Comparison of ENCODE assay signal across 32 cellular contexts in the genomic region with DNA sequence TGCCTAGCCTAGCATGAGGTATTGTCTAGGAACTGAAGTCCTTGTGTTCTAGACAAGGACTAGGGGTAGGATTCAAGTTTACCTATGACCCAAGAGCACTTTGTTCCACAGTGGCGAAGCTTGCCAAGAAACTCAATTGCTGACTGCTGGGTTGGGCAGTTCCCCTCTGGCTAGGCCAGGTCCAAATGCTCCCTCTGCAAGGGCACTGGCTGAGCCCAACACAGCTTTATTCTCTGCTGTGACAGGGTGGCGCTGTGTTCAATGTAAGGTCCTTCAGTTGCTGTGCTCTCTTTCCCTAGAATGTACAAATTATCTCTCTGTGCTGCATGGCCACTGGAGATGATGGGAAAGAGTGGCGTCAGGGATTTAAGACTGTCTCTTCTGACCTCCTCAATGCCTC.
"Had no signal": no experiment of that assay in that cellular context is flagged by ENCODE, and none has a peak within 500 bp of the region (broad histone marks: within the 10 kb centered on the region; RNA-seq: fewer than 3 reads in every experiment).

No MANE protein-coding gene starts in this region.

- H3K4me3 Mint-ChIP-seq: activated CD4-positive, alpha-beta memory T cell treated with anti-CD3 and anti-CD28 coated beads for 36 hours; activated CD4-positive, alpha-beta T cell treated with anti-CD3 and anti-CD28 coated beads for 36 hours; activated CD4-positive, alpha-beta T cell treated with anti-CD3 and anti-CD28 coated beads, Interleukin-2, amount 10 ng/mL, durations not matched to agents 24 days and 14 days; activated CD8-positive, alpha-beta memory T cell treated with anti-CD3 and anti-CD28 coated beads, Interleukin-2, amount 10 ng/mL, durations not matched to agents 7 days and 5 days; activated CD8-positive, alpha-beta T cell treated with anti-CD3 and anti-CD28 coated beads, Interleukin-2, amount 10 ng/mL, durations not matched to agents 7 days and 5 days; activated naive CD4-positive, alpha-beta T cell treated with anti-CD3 and anti-CD28 coated beads for 36 hours; activated naive CD8-positive, alpha-beta T cell treated with anti-CD3 and anti-CD28 coated beads, Interleukin-2, amount 10 ng/mL, durations not matched to agents 7 days and 5 days; activated T-helper 1 cell treated with anti-CD3 and anti-CD28 coated beads, Interleukin-12 subunit alpha, Interleukin-12 subunit beta, Interleukin-2, Interleukin-4 antibody, amounts not matched to agents 30 ng/mL and 10 ng/mL and 1 ng/mL, durations not matched to agents 14 hours and 24 hours and 36 hours; central memory CD8-positive, alpha-beta T cell; effector memory CD8-positive, alpha-beta T cell; T-helper 17 cell; T-helper 2 cell treated with Interferon-gamma antibody and Interleukin-4, amounts not matched to agents 5 μg/mL and 100 μg/mL, for 36 hours had no signal

- H3K27me3 ChIP-seq: brain microvascular endothelial cell, esophagus squamous epithelium, gastroesophageal sphincter, heart right ventricle, hepatocyte had no signal

- ATAC-seq: activated CD4-positive, alpha-beta T cell treated with anti-CD3 and anti-CD28 coated beads for 36 hours; activated CD8-positive, alpha-beta memory T cell treated with anti-CD3 and anti-CD28 coated beads, Interleukin-2, amount 10 ng/mL, durations not matched to agents 7 days and 5 days; activated CD8-positive, alpha-beta T cell treated with anti-CD3 and anti-CD28 coated beads, Interleukin-2, amount 10 ng/mL, durations not matched to agents 7 days and 5 days; activated naive CD4-positive, alpha-beta T cell treated with anti-CD3 and anti-CD28 coated beads, Interleukin-2, amount 50 U/mL, for 72 hours; effector memory CD8-positive, alpha-beta T cell; gastroesophageal sphincter; heart right ventricle; T-helper 17 cell had no signal

- H3K27me3 Mint-ChIP-seq: activated CD4-positive, alpha-beta memory T cell treated with anti-CD3 and anti-CD28 coated beads for 36 hours; activated CD4-positive, alpha-beta T cell treated with anti-CD3 and anti-CD28 coated beads for 36 hours; activated CD4-positive, alpha-beta T cell treated with anti-CD3 and anti-CD28 coated beads, Interleukin-2, amount 10 ng/mL, durations not matched to agents 24 days and 14 days; activated CD8-positive, alpha-beta memory T cell treated with anti-CD3 and anti-CD28 coated beads, Interleukin-2, amount 10 ng/mL, durations not matched to agents 7 days and 5 days; activated naive CD8-positive, alpha-beta T cell treated with anti-CD3 and anti-CD28 coated beads, Interleukin-2, amount 10 ng/mL, durations not matched to agents 7 days and 5 days; central memory CD8-positive, alpha-beta T cell; effector memory CD8-positive, alpha-beta T cell; T-helper 17 cell had no signal

- H3K36me3 Mint-ChIP-seq: activated CD4-positive, alpha-beta memory T cell treated with anti-CD3 and anti-CD28 coated beads for 36 hours; activated CD8-positive, alpha-beta memory T cell treated with anti-CD3 and anti-CD28 coated beads, Interleukin-2, amount 10 ng/mL, durations not matched to agents 7 days and 5 days; activated naive CD8-positive, alpha-beta T cell treated with anti-CD3 and anti-CD28 coated beads, Interleukin-2, amount 10 ng/mL, durations not matched to agents 7 days and 5 days had no signal

- H3K4me1 ChIP-seq: esophagus squamous epithelium, gastroesophageal sphincter, heart right ventricle had no signal

- H3K36me3 ChIP-seq: brain microvascular endothelial cell, esophagus squamous epithelium, gastroesophageal sphincter, heart right ventricle, WERI-Rb-1 had no signal

- H3K27ac Mint-ChIP-seq: activated CD4-positive, alpha-beta memory T cell treated with anti-CD3 and anti-CD28 coated beads for 36 hours; activated CD4-positive, alpha-beta T cell treated with anti-CD3 and anti-CD28 coated beads for 36 hours; activated CD4-positive, alpha-beta T cell treated with anti-CD3 and anti-CD28 coated beads, Interleukin-2, amount 10 ng/mL, durations not matched to agents 24 days and 14 days; activated CD8-positive, alpha-beta memory T cell treated with anti-CD3 and anti-CD28 coated beads, Interleukin-2, amount 10 ng/mL, durations not matched to agents 7 days and 5 days; activated CD8-positive, alpha-beta T cell treated with anti-CD3 and anti-CD28 coated beads, Interleukin-2, amount 10 ng/mL, durations not matched to agents 7 days and 5 days; activated naive CD4-positive, alpha-beta T cell treated with anti-CD3 and anti-CD28 coated beads for 36 hours; activated naive CD4-positive, alpha-beta T cell treated with anti-CD3 and anti-CD28 coated beads, Interleukin-2, amount 50 U/mL, for 72 hours; activated naive CD8-positive, alpha-beta T cell treated with anti-CD3 and anti-CD28 coated beads, Interleukin-2, amount 10 ng/mL, durations not matched to agents 7 days and 5 days; activated T-helper 1 cell treated with anti-CD3 and anti-CD28 coated beads, Interleukin-12 subunit alpha, Interleukin-12 subunit beta, Interleukin-2, Interleukin-4 antibody, amounts not matched to agents 30 ng/mL and 10 ng/mL and 1 ng/mL, durations not matched to agents 14 hours and 24 hours and 36 hours; activated T-helper 2 cell treated with anti-CD3 and anti-CD28 coated beads, Interferon-gamma antibody, Interleukin-2, Interleukin-4, amounts not matched to agents 10 μg/mL and 5 μg/mL and 100 μg/mL, durations not matched to agents 14 hours and 24 hours and 36 hours; effector memory CD8-positive, alpha-beta T cell; T-helper 17 cell; T-helper 2 cell treated with Interferon-gamma antibody and Interleukin-4, amounts not matched to agents 5 μg/mL and 100 μg/mL, for 36 hours had no signal

- H3K4me1 Mint-ChIP-seq: activated CD4-positive, alpha-beta T cell treated with anti-CD3 and anti-CD28 coated beads for 36 hours; activated CD4-positive, alpha-beta T cell treated with anti-CD3 and anti-CD28 coated beads, Interleukin-2, amount 10 ng/mL, durations not matched to agents 24 days and 14 days; activated CD8-positive, alpha-beta memory T cell treated with anti-CD3 and anti-CD28 coated beads, Interleukin-2, amount 10 ng/mL, durations not matched to agents 7 days and 5 days; activated naive CD8-positive, alpha-beta T cell treated with anti-CD3 and anti-CD28 coated beads, Interleukin-2, amount 10 ng/mL, durations not matched to agents 7 days and 5 days; central memory CD8-positive, alpha-beta T cell; T-helper 17 cell had no signal

- DNase-seq: activated CD4-positive, alpha-beta memory T cell treated with anti-CD3 and anti-CD28 coated beads for 36 hours; activated CD4-positive, alpha-beta T cell treated with anti-CD3 and anti-CD28 coated beads for 36 hours; activated CD4-positive, alpha-beta T cell treated with anti-CD3 and anti-CD28 coated beads, Interleukin-2, amount 10 ng/mL, durations not matched to agents 24 days and 14 days; activated CD4-positive, CD25-positive, alpha-beta regulatory T cell; activated CD4-positive, CD25-positive, alpha-beta regulatory T cell treated with anti-CD3 and anti-CD28 coated beads, Interleukin-2, amount 50 U/mL, for 72 hours; activated CD8-positive, alpha-beta memory T cell treated with anti-CD3 and anti-CD28 coated beads, Interleukin-2, amount 10 ng/mL, durations not matched to agents 7 days and 5 days; activated CD8-positive, alpha-beta memory T cell treated with anti-CD3 and anti-CD28 coated beads, Interleukin-2, amount 50 U/mL, for 4 hours; activated CD8-positive, alpha-beta T cell treated with anti-CD3 and anti-CD28 coated beads, Interleukin-2, amount 10 ng/mL, durations not matched to agents 7 days and 5 days; activated effector memory CD4-positive, alpha-beta T cell treated with anti-CD3 and anti-CD28 coated beads, Interleukin-2, amount 50 U/mL, for 16 hours; activated naive CD4-positive, alpha-beta T cell treated with anti-CD3 and anti-CD28 coated beads for 36 hours; activated naive CD8-positive, alpha-beta T cell treated with anti-CD3 and anti-CD28 coated beads, Interleukin-2, amount 10 ng/mL, durations not matched to agents 7 days and 5 days; activated T-cell treated with anti-CD3 and anti-CD28 coated beads, Interleukin-2, amount 50 U/mL, for 1 hour; activated T-cell treated with anti-CD3 and anti-CD28 coated beads, Interleukin-2, amount 50 U/mL, for 48 hours; brain microvascular endothelial cell; cortex of kidney; dermis blood vessel endothelial cell; effector CD4-positive, alpha-beta T cell; effector memory CD8-positive, alpha-beta T cell; esophagus squamous epithelium; foreskin melanocyte; heart right ventricle; T-helper 17 cell; T1000; WERI-Rb-1 had no signal

- H3K9me3 Mint-ChIP-seq: activated CD4-positive, alpha-beta T cell treated with anti-CD3 and anti-CD28 coated beads, Interleukin-2, amount 10 ng/mL, durations not matched to agents 24 days and 14 days; activated T-helper 1 cell treated with anti-CD3 and anti-CD28 coated beads, Interleukin-12 subunit alpha, Interleukin-12 subunit beta, Interleukin-2, Interleukin-4 antibody, amounts not matched to agents 30 ng/mL and 10 ng/mL and 1 ng/mL, durations not matched to agents 14 hours and 24 hours and 36 hours had no signal

- H3K4me3 ChIP-seq: esophagus squamous epithelium, gastroesophageal sphincter, heart right ventricle, hepatocyte had no signal

- H3K27ac ChIP-seq: brain microvascular endothelial cell, epithelial cell of prostate, esophagus squamous epithelium, gastroesophageal sphincter, heart right ventricle, hepatocyte, WERI-Rb-1 had no signal
